In genomic region chr6:65819152-65819551, GRCh38 we compare ENCODE assay signal across 34 cellular contexts.
A peak's percentile ranks its signal among the peaks of the same experiment; 100 is the strongest.
DNase-seq lines count a peak whose midpoint lies in the region; FAIRE-seq and TF ChIP-seq lines count a peak whose summit lies in the region.
"Had no signal": no experiment of that assay in that cellular context is flagged by ENCODE, and none has a peak within 500 bp of the region (broad histone marks: within the 10 kb centered on the region; RNA-seq: fewer than 3 reads in every experiment).

No MANE protein-coding gene starts in this region.

- H3K27me3 Mint-ChIP-seq in astrocyte (ENCODE audit: low read depth, unreplicated experiment) = no peaks in the 10 kb centered on the region
- H3K27me3 Mint-ChIP-seq in activated naive CD4-positive, alpha-beta T cell treated with anti-CD3 and anti-CD28 coated beads, Interleukin-2, amount 10 ng/mL, durations not matched to agents 7 days and 5 days = no peaks in the 10 kb centered on the region
- H3K27me3 Mint-ChIP-seq: activated CD4-positive, alpha-beta memory T cell treated with anti-CD3 and anti-CD28 coated beads, Interleukin-2, amount 10 ng/mL, durations not matched to agents 7 days and 5 days; naive thymus-derived CD4-positive, alpha-beta T cell; stimulated activated naive CD8-positive, alpha-beta T cell treated with anti-CD3 and anti-CD28 coated beads, Interleukin-15, amount 100 ng/mL, for 72 hours had no signal

- no peaks in the 10 kb centered on the region for H3K36me3 ChIP-seq in astrocyte (ENCODE audit: insufficient read depth, low read length)
- H3K36me3 ChIP-seq: brain microvascular endothelial cell, esophagus squamous epithelium, spleen, thyroid gland had no signal

- H3K4me3 Mint-ChIP-seq in astrocyte (ENCODE audit: unreplicated experiment) = no peak overlapping the region
- no peak overlapping the region for H3K4me3 Mint-ChIP-seq in activated naive CD4-positive, alpha-beta T cell treated with anti-CD3 and anti-CD28 coated beads, Interleukin-2, amount 10 ng/mL, durations not matched to agents 7 days and 5 days
- H3K4me3 Mint-ChIP-seq: activated CD4-positive, alpha-beta memory T cell treated with anti-CD3 and anti-CD28 coated beads, Interleukin-2, amount 10 ng/mL, durations not matched to agents 7 days and 5 days; activated T-helper 1 cell treated with anti-CD3 and anti-CD28 coated beads, Interleukin-12 subunit alpha, Interleukin-12 subunit beta, Interleukin-2, Interleukin-4 antibody, amounts not matched to agents 30 ng/mL and 10 ng/mL and 1 ng/mL, durations not matched to agents 14 hours and 24 hours and 36 hours; naive thymus-derived CD4-positive, alpha-beta T cell; stimulated activated naive CD8-positive, alpha-beta T cell treated with anti-CD3 and anti-CD28 coated beads, Interleukin-15, amount 100 ng/mL, for 72 hours had no signal

- CTCF ChIA-PET in activated naive CD4-positive, alpha-beta T cell treated with anti-CD3 and anti-CD28 coated beads, Interleukin-2, amount 10 ng/mL, durations not matched to agents 7 days and 5 days (lab: Charles Lee) = interaction anchor here (0.6 kb wide), 1 partner anchor 924 kb away, joined by 3 read pairs; no protein-coding TSS in a partner anchor

- H3K9ac ChIP-seq in astrocyte (ENCODE audit: low read length) = no peak overlapping the region
- H3K9ac ChIP-seq: GM23248 had no signal

- no peaks in the 10 kb centered on the region for H4K20me1 ChIP-seq in astrocyte (ENCODE audit: insufficient read depth, low read length)

- no peaks in the 10 kb centered on the region for H3K79me2 ChIP-seq in astrocyte (ENCODE audit: insufficient read depth, low read length)

- H3K27ac Mint-ChIP-seq in astrocyte (ENCODE audit: unreplicated experiment) = peak overlapping the region; percentile 43
- H3K27ac Mint-ChIP-seq in activated naive CD4-positive, alpha-beta T cell treated with anti-CD3 and anti-CD28 coated beads, Interleukin-2, amount 10 ng/mL, durations not matched to agents 7 days and 5 days = no peak overlapping the region
- H3K27ac Mint-ChIP-seq: activated CD4-positive, alpha-beta memory T cell treated with anti-CD3 and anti-CD28 coated beads, Interleukin-2, amount 10 ng/mL, durations not matched to agents 7 days and 5 days; activated T-helper 1 cell treated with anti-CD3 and anti-CD28 coated beads, Interleukin-12 subunit alpha, Interleukin-12 subunit beta, Interleukin-2, Interleukin-4 antibody, amounts not matched to agents 30 ng/mL and 10 ng/mL and 1 ng/mL, durations not matched to agents 14 hours and 24 hours and 36 hours; naive thymus-derived CD4-positive, alpha-beta T cell; stimulated activated naive CD8-positive, alpha-beta T cell treated with anti-CD3 and anti-CD28 coated beads, Interleukin-15, amount 100 ng/mL, for 72 hours had no signal

- H2AFZ ChIP-seq in astrocyte (ENCODE audit: low read depth, low read length) = no peak overlapping the region
- H2AFZ ChIP-seq: GM23248 had no signal

- no peaks in the 10 kb centered on the region for H3K9me3 ChIP-seq in astrocyte (ENCODE audit: insufficient read depth, low read depth, low read length)
- H3K9me3 ChIP-seq: esophagus squamous epithelium had no signal

- H3K4me3 ChIP-seq in astrocyte (ENCODE audit: insufficient read depth, low read depth, low read length) = no peak overlapping the region
- H3K4me3 ChIP-seq: dorsolateral prefrontal cortex, esophagus squamous epithelium, GM23248, K562, spleen, thyroid gland had no signal

- H3K27ac ChIP-seq in astrocyte (ENCODE audit: low read depth, low read length) = no peak overlapping the region
- H3K27ac ChIP-seq: brain microvascular endothelial cell, dorsolateral prefrontal cortex, esophagus squamous epithelium, GM23248, spleen, thyroid gland had no signal

- no peaks in the 10 kb centered on the region for H3K36me3 Mint-ChIP-seq in astrocyte (ENCODE audit: low read depth, unreplicated experiment)
- H3K36me3 Mint-ChIP-seq in activated naive CD4-positive, alpha-beta T cell treated with anti-CD3 and anti-CD28 coated beads, Interleukin-2, amount 10 ng/mL, durations not matched to agents 7 days and 5 days = no peaks in the 10 kb centered on the region
- H3K36me3 Mint-ChIP-seq: naive thymus-derived CD4-positive, alpha-beta T cell had no signal

- H3K4me2 ChIP-seq in astrocyte (ENCODE audit: low read length) = no peak overlapping the region

- no peaks in the 10 kb centered on the region for H3K4me1 ChIP-seq in astrocyte (ENCODE audit: insufficient read depth, low read length)
- H3K4me1 ChIP-seq: esophagus squamous epithelium, spleen, thyroid gland had no signal

- no peaks in the 10 kb centered on the region for H3K9me3 Mint-ChIP-seq in astrocyte (ENCODE audit: unreplicated experiment)
- H3K9me3 Mint-ChIP-seq in activated naive CD4-positive, alpha-beta T cell treated with anti-CD3 and anti-CD28 coated beads, Interleukin-2, amount 10 ng/mL, durations not matched to agents 7 days and 5 days = peaks cover 5% of the 10 kb centered on the region

- TF ChIP-seq CTCF in astrocyte (IDR thresholded peaks at IDR 0.05; ENCODE audit: insufficient read depth, low read depth, low read length) = no peak

- no peak for FAIRE-seq in astrocyte (lab: Jason Lieb, UNC)
- FAIRE-seq: endometrium, GM19239, HTR-8/SVneo, K562, kidney had no signal

- no peaks in the 10 kb centered on the region for H3K27me3 ChIP-seq in astrocyte (ENCODE audit: insufficient read depth, low read length)
- H3K27me3 ChIP-seq: brain microvascular endothelial cell, dorsolateral prefrontal cortex, esophagus squamous epithelium, spleen, thyroid gland had no signal

- peaks cover 2% of the 10 kb centered on the region for H3K4me1 Mint-ChIP-seq in astrocyte (ENCODE audit: low read depth, unreplicated experiment)
- no peaks in the 10 kb centered on the region for H3K4me1 Mint-ChIP-seq in activated naive CD4-positive, alpha-beta T cell treated with anti-CD3 and anti-CD28 coated beads, Interleukin-2, amount 10 ng/mL, durations not matched to agents 7 days and 5 days
- H3K4me1 Mint-ChIP-seq: activated CD4-positive, alpha-beta memory T cell treated with anti-CD3 and anti-CD28 coated beads, Interleukin-2, amount 10 ng/mL, durations not matched to agents 7 days and 5 days; naive thymus-derived CD4-positive, alpha-beta T cell; stimulated activated naive CD8-positive, alpha-beta T cell treated with anti-CD3 and anti-CD28 coated beads, Interleukin-15, amount 100 ng/mL, for 72 hours had no signal

- peak; percentile 77 for DNase-seq in H4 (ENCODE audit: low spot score)
- peak; percentile 15 for DNase-seq in NCI-H69 (lab: John Stamatoyannopoulos, UW)
- no peak for DNase-seq in astrocyte (ENCODE audit: low read depth)
- peak; percentile 4 for DNase-seq in stromal cell of bone marrow (ENCODE audit: low read depth)
- no peak for DNase-seq in NCI-H345 (lab: John Stamatoyannopoulos, UW)
- DNase-seq in dermis blood vessel endothelial cell = no peak
- no peak for DNase-seq in activated naive CD4-positive, alpha-beta T cell treated with anti-CD3 and anti-CD28 coated beads, Interleukin-2, amount 10 ng/mL, durations not matched to agents 7 days and 5 days
- DNase-seq: activated CD4-positive, alpha-beta memory T cell treated with anti-CD3 and anti-CD28 coated beads, Interleukin-2, amount 10 ng/mL, durations not matched to agents 7 days and 5 days; activated CD8-positive, alpha-beta memory T cell treated with anti-CD3 and anti-CD28 coated beads, Interleukin-2, amount 50 U/mL, for 4 hours; activated naive CD4-positive, alpha-beta T cell treated with anti-CD3 and anti-CD28 coated beads, Interleukin-2, amount 50 U/mL, for 16 hours; brain microvascular endothelial cell; dorsolateral prefrontal cortex; esophagus squamous epithelium; foreskin melanocyte; GM23248; kidney; midbrain; naive thymus-derived CD4-positive, alpha-beta T cell; NCI-H1105; NCI-H187; NCI-H526; right cardiac atrium; SHP77; spleen; stimulated activated CD4-positive, alpha-beta T cell treated with anti-CD3 and anti-CD28 coated beads, Interleukin-2, amount 100 ng/mL, for 24 hours; stimulated activated CD8-positive, alpha-beta memory T cell treated with anti-CD3 and anti-CD28 coated beads, Interleukin-4, amount 100 ng/mL, for 48 hours; stimulated activated naive CD8-positive, alpha-beta T cell treated with anti-CD3 and anti-CD28 coated beads, Interleukin-15, amount 100 ng/mL, for 72 hours; T-helper 2 cell; thyroid gland had no signal

Comparison
In these comparisons a context has a peak if more than half of its experiments do, and no peak if none do; other contexts are left out.
1. DNase-seq: peak in H4 (single experiment), NCI-H69 (single experiment) and stromal cell of bone marrow (single experiment); none in astrocyte (single experiment), NCI-H345 (single experiment), dermis blood vessel endothelial cell (single experiment) and activated naive CD4-positive, alpha-beta T cell treated with anti-CD3 and anti-CD28 coated beads, Interleukin-2, amount 10 ng/mL, durations not matched to agents 7 days and 5 days (single experiment).